Comparison of ENCODE assay signal across 12 cellular contexts in genomic region chr17:78844301-78845005, GRCh38. TPM values are rescaled to one million over a fixed set of nuclear protein-coding genes. Genes with fewer than 3 reads are reported as not detected.
DNase-seq lines count a peak whose midpoint lies in the region; ATAC-seq, FAIRE-seq and TF ChIP-seq lines count a peak whose summit lies in the region.
"Had no signal": no experiment of that assay in that cellular context is flagged by ENCODE, and none has a peak within 500 bp of the region (broad histone marks: within the 10 kb centered on the region; RNA-seq: fewer than 3 reads in every experiment).

No MANE protein-coding gene starts in this region.

- no peak overlapping the region for H3K4me3 ChIP-seq in GM12865 (ENCODE audit: low read depth, low read length)
- H3K4me3 ChIP-seq in bronchial epithelial cell (ENCODE audit: low read depth, low read length) = no peak overlapping the region
- H3K4me3 ChIP-seq: ascending aorta had no signal

- peak; percentile 38 for DNase-seq in A172 (ENCODE audit: low spot score)
- peak; percentile 23 for DNase-seq in GM12865 (ENCODE audit: low read depth)
- DNase-seq in bronchial epithelial cell (ENCODE audit: low read depth) = peak; percentile 29
- peak; percentile 28 for DNase-seq in iris pigment epithelial cell (ENCODE audit: low read depth)
- no peak for DNase-seq in AG08396 (ENCODE audit: low spot score)
- DNase-seq in activated naive CD8-positive, alpha-beta T cell treated with anti-CD3 and anti-CD28 coated beads, Interleukin-2, amount 50 U/mL, for 24 hours = no peak
- no peak for DNase-seq in DMS53 (lab: John Stamatoyannopoulos, UW)
- no peak for DNase-seq in activated T-cell treated with anti-CD3 and anti-CD28 coated beads, Interleukin-2, amount 50 U/mL, for 4 hours
- DNase-seq: kidney, NCI-H1105 treated with DMSO at 0.1 percent for 48 hours, NCI-H526 treated with DMSO at 0.1 percent for 48 hours had no signal

- H3K4me3 Mint-ChIP-seq in activated naive CD8-positive, alpha-beta T cell treated with anti-CD3 and anti-CD28 coated beads, Interleukin-2, amount 50 U/mL, for 24 hours = no peak overlapping the region
- no peak overlapping the region for H3K4me3 Mint-ChIP-seq in activated T-cell treated with anti-CD3 and anti-CD28 coated beads, Interleukin-2, amount 50 U/mL, for 4 hours

- ATAC-seq in activated naive CD8-positive, alpha-beta T cell treated with anti-CD3 and anti-CD28 coated beads, Interleukin-2, amount 50 U/mL, for 24 hours = no peak
- ATAC-seq in activated T-cell treated with anti-CD3 and anti-CD28 coated beads, Interleukin-2, amount 50 U/mL, for 4 hours = no peak

- H3K36me3 Mint-ChIP-seq in activated naive CD8-positive, alpha-beta T cell treated with anti-CD3 and anti-CD28 coated beads, Interleukin-2, amount 50 U/mL, for 24 hours (ENCODE audit: low read depth) = peaks cover 3% of the 10 kb centered on the region
- H3K36me3 Mint-ChIP-seq in activated T-cell treated with anti-CD3 and anti-CD28 coated beads, Interleukin-2, amount 50 U/mL, for 4 hours (ENCODE audit: insufficient read depth) = no peaks in the 10 kb centered on the region

- peaks cover 18% of the 10 kb centered on the region for H3K4me1 Mint-ChIP-seq in activated naive CD8-positive, alpha-beta T cell treated with anti-CD3 and anti-CD28 coated beads, Interleukin-2, amount 50 U/mL, for 24 hours
- peaks cover 12% of the 10 kb centered on the region for H3K4me1 Mint-ChIP-seq in activated T-cell treated with anti-CD3 and anti-CD28 coated beads, Interleukin-2, amount 50 U/mL, for 4 hours (ENCODE audit: low read depth)

- no peaks in the 10 kb centered on the region for H3K27me3 ChIP-seq in bronchial epithelial cell (ENCODE audit: control insufficient read depth, insufficient read depth, low read length)
- H3K27me3 ChIP-seq: ascending aorta had no signal

- no peaks in the 10 kb centered on the region for H3K27me3 Mint-ChIP-seq in activated naive CD8-positive, alpha-beta T cell treated with anti-CD3 and anti-CD28 coated beads, Interleukin-2, amount 50 U/mL, for 24 hours
- no peaks in the 10 kb centered on the region for H3K27me3 Mint-ChIP-seq in activated T-cell treated with anti-CD3 and anti-CD28 coated beads, Interleukin-2, amount 50 U/mL, for 4 hours (ENCODE audit: low read depth)

- FAIRE-seq in bronchial epithelial cell (lab: Jason Lieb, UNC) = no peak
- FAIRE-seq: kidney had no signal

- H3K27ac Mint-ChIP-seq in activated naive CD8-positive, alpha-beta T cell treated with anti-CD3 and anti-CD28 coated beads, Interleukin-2, amount 50 U/mL, for 24 hours = no peak overlapping the region

- H3K36me3 ChIP-seq in bronchial epithelial cell (ENCODE audit: control insufficient read depth, insufficient read depth, low read length) = no peaks in the 10 kb centered on the region
- H3K36me3 ChIP-seq: ascending aorta had no signal

- no peaks in the 10 kb centered on the region for H3K9me3 Mint-ChIP-seq in activated naive CD8-positive, alpha-beta T cell treated with anti-CD3 and anti-CD28 coated beads, Interleukin-2, amount 50 U/mL, for 24 hours
- H3K9me3 Mint-ChIP-seq in activated T-cell treated with anti-CD3 and anti-CD28 coated beads, Interleukin-2, amount 50 U/mL, for 4 hours = no peaks in the 10 kb centered on the region

- TF ChIP-seq CTCF in GM12865 (IDR thresholded peaks at IDR 0.05; ENCODE audit: insufficient read depth, low read depth, low read length, missing control alignments) (no peak), bronchial epithelial cell (IDR thresholded peaks at IDR 0.05; ENCODE audit: insufficient read depth, low read length, severe bottlenecking) (no peak)

RNA-seq across cellular contexts. Expression of gene USP36, which starts 3.8 kb away (rescaled TPM):
- 15.9 and 33.6 TPM in 2 replicates for total RNA-seq in A172 (2014; rRNA removed; shearing (Covaris generic))
- 18.8 and 21.6 TPM in 2 replicates for total RNA-seq in bronchial epithelial cell
- total RNA-seq in activated T-cell treated with anti-CD3 and anti-CD28 coated beads, Interleukin-2, amount 50 U/mL, for 4 hours = 100 to 1,000 TPM; 157 to 179 (median 170) TPM

RNA-seq across cellular contexts. Expression of gene CEP295NL, which starts 58.5 kb away (rescaled TPM):
- 0.81 and 0.89 TPM in 2 replicates for total RNA-seq in A172 (2014; rRNA removed; shearing (Covaris generic))
- 0.13 and 0.26 TPM in 2 replicates for total RNA-seq in bronchial epithelial cell
- total RNA-seq in activated T-cell treated with anti-CD3 and anti-CD28 coated beads, Interleukin-2, amount 50 U/mL, for 4 hours = not detected

Comparison
In these comparisons a context has a peak if more than half of its experiments do, and no peak if none do; other contexts are left out.
1. DNase-seq: peak in A172 (single experiment), GM12865 (single experiment), bronchial epithelial cell (single experiment) and iris pigment epithelial cell (single experiment); none in AG08396 (single experiment), activated naive CD8-positive, alpha-beta T cell treated with anti-CD3 and anti-CD28 coated beads, Interleukin-2, amount 50 U/mL, for 24 hours (single experiment), DMS53 (single experiment) and activated T-cell treated with anti-CD3 and anti-CD28 coated beads, Interleukin-2, amount 50 U/mL, for 4 hours (single experiment).